ENCODE assay signal across 8 cellular contexts in the genomic region with DNA sequence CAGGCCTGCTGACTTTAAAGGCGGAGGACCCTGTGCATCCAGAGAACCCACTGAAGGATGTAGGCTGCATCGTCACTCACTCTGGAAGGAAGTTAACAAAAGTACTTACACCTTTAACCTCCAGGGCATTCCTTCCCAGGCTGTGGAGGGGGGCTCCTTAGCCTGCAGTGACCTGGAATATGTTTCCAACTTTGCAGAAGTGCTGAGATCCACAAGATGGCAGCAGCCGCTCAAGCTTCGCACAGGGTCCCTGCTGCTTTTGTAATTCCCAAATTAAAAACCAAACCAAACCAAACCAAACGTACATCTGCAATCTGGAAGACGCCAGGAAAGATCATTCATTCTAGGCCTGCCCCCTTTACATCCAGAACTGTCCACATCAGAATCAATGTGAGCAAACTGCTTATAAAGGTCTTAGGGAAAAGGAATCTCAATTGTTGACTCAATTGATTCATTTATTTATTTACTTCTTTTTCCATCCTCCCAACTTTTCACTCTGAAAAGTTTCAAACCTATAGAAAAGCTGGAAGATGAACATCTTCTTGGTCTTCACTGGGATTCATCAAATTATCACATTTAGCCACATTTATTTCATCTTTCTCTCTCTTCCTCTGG.
DNase-seq lines count a peak whose midpoint lies in the region; ATAC-seq and TF ChIP-seq lines count a peak whose summit lies in the region.

No MANE protein-coding gene starts in this region.

- TF ChIP-seq CTCF in C4-2B (conservative IDR thresholded peaks at IDR 0.05) = peak; percentile 92
- peak; percentile 65 for TF ChIP-seq CTCF in GM12875 (IDR thresholded peaks at IDR 0.05; ENCODE audit: borderline replicate concordance, insufficient read depth, low read depth, low read length)
- TF ChIP-seq CTCF in dorsolateral prefrontal cortex (IDR thresholded peaks at IDR 0.05 in 54 of 56, conservative IDR thresholded peaks at IDR 0.05 in 2 of 56; ENCODE audit: low read depth in 1 of 56, partially characterized antibody in 56 of 56) = peak; percentile 35 to 87 (median 65)
- TF ChIP-seq CTCF in omental fat pad (IDR thresholded peaks at IDR 0.05) = no peak

- no peak overlapping the region for H3K27ac ChIP-seq in C4-2B
- H3K27ac ChIP-seq in dorsolateral prefrontal cortex = no peak overlapping the region
- H3K27ac ChIP-seq in effector memory CD4-positive, alpha-beta T cell (ENCODE audit: insufficient read depth, low read length, poor library complexity, severe bottlenecking) = no peak overlapping the region

- H3K4me3 ChIP-seq in GM12875 (ENCODE audit: low read depth, low read length) (no peak overlapping the region), dorsolateral prefrontal cortex (no peak overlapping the region)
- H3K4me3 ChIP-seq in effector memory CD4-positive, alpha-beta T cell (ENCODE audit: insufficient read depth, low read depth, low read length, poor library complexity, severe bottlenecking) = no peak overlapping the region

- ATAC-seq in omental fat pad (ENCODE audit: low FRiP score) (no peak), GM19324 (IDR thresholded peaks at IDR 0.05; ENCODE audit: low FRiP score, unreplicated experiment) (no peak)

- H3K9me3 ChIP-seq in effector memory CD4-positive, alpha-beta T cell (ENCODE audit: control insufficient read depth, low read length) = no peaks in the 10 kb centered on the region

- no peaks in the 10 kb centered on the region for H3K36me3 ChIP-seq in effector memory CD4-positive, alpha-beta T cell (ENCODE audit: control insufficient read depth, insufficient read depth, low read length)

- H3K4me1 ChIP-seq in effector memory CD4-positive, alpha-beta T cell (ENCODE audit: control insufficient read depth, insufficient read depth, low read length, poor library complexity, severe bottlenecking) = no peaks in the 10 kb centered on the region

- intact Hi-C loops in dorsolateral prefrontal cortex (cut with DNase I) = no loop called here

- H3K27me3 ChIP-seq in dorsolateral prefrontal cortex = peaks cover 0 to 5% (median 0%) of the 10 kb centered on the region in 45 donors
- no peaks in the 10 kb centered on the region for H3K27me3 ChIP-seq in effector memory CD4-positive, alpha-beta T cell (replicated peaks; ENCODE audit: control insufficient read depth, insufficient read depth, low read length, poor library complexity, severe bottlenecking)

- DNase-seq in NCI-H526 treated with DMSO at 0.1 percent for 48 hours (lab: John Stamatoyannopoulos, UW) (peak; percentile 40), dorsolateral prefrontal cortex (peak in 7 of 10 donors; percentile 34 to 71 (median 57)), midbrain (lab: John Stamatoyannopoulos, UW) (peak; percentile 32), omental fat pad (ENCODE audit: low spot score) (no peak)
- no peak for DNase-seq in effector memory CD4-positive, alpha-beta T cell

Comparison
In these comparisons a context has a peak if more than half of its experiments do, and no peak if none do; other contexts are left out.
1. CTCF ChIP-seq: peak in C4-2B (single experiment), GM12875 (single experiment) and dorsolateral prefrontal cortex (56 of 56); none in omental fat pad (0 of 3).
2. DNase-seq: peak in NCI-H526 treated with DMSO at 0.1 percent for 48 hours (single experiment), dorsolateral prefrontal cortex (7 of 10) and midbrain (single experiment); none in effector memory CD4-positive, alpha-beta T cell (0 of 3) and omental fat pad (single experiment).